ENCODE assay signal across 24 cellular contexts in genomic region chr2:189287363-189287762, GRCh38.
DNase-seq lines count a peak whose midpoint lies in the region; ATAC-seq, FAIRE-seq and TF ChIP-seq lines count a peak whose summit lies in the region.
"Had no signal": no experiment of that assay in that cellular context is flagged by ENCODE, and none has a peak within 500 bp of the region (broad histone marks: within the 10 kb centered on the region; RNA-seq: fewer than 3 reads in every experiment).

No MANE protein-coding gene starts in this region.

- H3K27me3 ChIP-seq in mesendoderm (ENCODE audit: insufficient read depth, low read length, poor library complexity) (no peaks in the 10 kb centered on the region), lower lobe of right lung (ENCODE audit: low read depth) (no peaks in the 10 kb centered on the region)
- H3K27me3 ChIP-seq: Peyer's patch, right lobe of liver, transverse colon had no signal

- TF ChIP-seq RAD21 in A549 (conservative IDR thresholded peaks at IDR 0.05 in 1 of 2, IDR thresholded peaks at IDR 0.05 in 1 of 2): no peak

- TF ChIP-seq EP300 in A549 (IDR thresholded peaks at IDR 0.05): no peak

- H3K4me1 Mint-ChIP-seq in activated naive CD8-positive, alpha-beta T cell treated with anti-CD3 and anti-CD28 coated beads, Interleukin-2, amount 50 U/mL, for 24 hours: peaks cover 82% of the 10 kb centered on the region

- H3K27ac Mint-ChIP-seq in activated naive CD8-positive, alpha-beta T cell treated with anti-CD3 and anti-CD28 coated beads, Interleukin-2, amount 50 U/mL, for 24 hours: peak overlapping the region; percentile 98
- H3K27ac Mint-ChIP-seq: activated CD4-positive, alpha-beta T cell treated with anti-CD3 and anti-CD28 coated beads, Interleukin-2, amount 10 ng/mL, durations not matched to agents 7 days and 5 days; CD8-positive, alpha-beta T cell; natural killer cell treated with Interleukin-12 subunit alpha and Interleukin-12 subunit beta and Interleukin-15 and Interleukin-18, amount 100 ng/mL, for 72 hours had no signal

- peak overlapping the region; percentile 61 for H3K18ac ChIP-seq in mesendoderm (ENCODE audit: low read length)

- DNase-seq in A549 (ENCODE audit: low read depth in 1 of 2, low spot score in 1 of 2) (peak in 1 of 2 experiments; percentile 41), H54 (ENCODE audit: insufficient read length, low spot score) (no peak), mesendoderm (no peak), GM19240 (ENCODE audit: insufficient read length, low spot score) (no peak), AG20443 (ENCODE audit: low spot score) (no peak), lower lobe of right lung (no peak), mucosa of gallbladder (ENCODE audit: low spot score) (no peak)
- DNase-seq in activated naive CD8-positive, alpha-beta T cell treated with anti-CD3 and anti-CD28 coated beads, Interleukin-2, amount 50 U/mL, for 24 hours: no peak
- DNase-seq: activated CD4-positive, alpha-beta T cell treated with anti-CD3 and anti-CD28 coated beads, Interleukin-2, amount 10 ng/mL, durations not matched to agents 7 days and 5 days; CD8-positive, alpha-beta T cell; DMS153; effector memory CD4-positive, alpha-beta T cell; KG1; left colon; NCI-H1436; NK-92 treated with Interleukin-12 subunit alpha and Interleukin-12 subunit beta, amount 100 ng/mL, for 24 hours; Peyer's patch; right lobe of liver; stimulated activated CD4-positive, alpha-beta T cell treated with anti-CD3 and anti-CD28 coated beads, Interleukin-15, amount 100 ng/mL, for 24 hours; transverse colon had no signal

- no peaks in the 10 kb centered on the region for H3K79me1 ChIP-seq in mesendoderm (ENCODE audit: low read length)

- H3K4me3 ChIP-seq in A549: no peak overlapping the region
- H3K4me3 ChIP-seq in mesendoderm (ENCODE audit: low read length): no peak overlapping the region
- no peak overlapping the region for H3K4me3 ChIP-seq in lower lobe of right lung
- H3K4me3 ChIP-seq: Peyer's patch, right lobe of liver, transverse colon had no signal

- H3K4me3 Mint-ChIP-seq in activated naive CD8-positive, alpha-beta T cell treated with anti-CD3 and anti-CD28 coated beads, Interleukin-2, amount 50 U/mL, for 24 hours: no peak overlapping the region
- H3K4me3 Mint-ChIP-seq: activated CD4-positive, alpha-beta T cell treated with anti-CD3 and anti-CD28 coated beads, Interleukin-2, amount 10 ng/mL, durations not matched to agents 7 days and 5 days; activated T-helper 17 cell treated with anti-CD3 and anti-CD28 coated beads, Interleukin-2, amount 50 U/mL, for 72 hours; brain; CD8-positive, alpha-beta T cell; natural killer cell treated with Interleukin-12 subunit alpha and Interleukin-12 subunit beta and Interleukin-15 and Interleukin-18, amount 100 ng/mL, for 72 hours had no signal

- H3K36me3 Mint-ChIP-seq in activated naive CD8-positive, alpha-beta T cell treated with anti-CD3 and anti-CD28 coated beads, Interleukin-2, amount 50 U/mL, for 24 hours (ENCODE audit: low read depth): peaks cover 18% of the 10 kb centered on the region
- H3K36me3 Mint-ChIP-seq: brain; CD8-positive, alpha-beta T cell had no signal

- H3K4me1 ChIP-seq in A549 (peaks cover 45% of the 10 kb centered on the region), mesendoderm (ENCODE audit: control insufficient read depth, low read depth, low read length) (no peaks in the 10 kb centered on the region), lower lobe of right lung (peaks cover 4% of the 10 kb centered on the region)
- H3K4me1 ChIP-seq: Peyer's patch, right lobe of liver had no signal

- TF ChIP-seq POLR2A in A549 (IDR thresholded peaks at IDR 0.05; ENCODE audit: low read length) (no peak), H54 (IDR thresholded peaks at IDR 0.05; ENCODE audit: low read depth, low read length) (no peak)

- 20% methylated on average over 1 of the region's 1 CpG for WGBS in A549 (ENCODE audit: missing lambda C conversion rate)
- WGBS in mesendoderm (ENCODE audit: extremely low coverage, insufficient coverage, low lambda C conversion rate): no CpG with 5 or more reads among the region's 1 CpG

- H2AK5ac ChIP-seq in mesendoderm (ENCODE audit: low read length): no peak overlapping the region

- CTCF ChIA-PET in A549 (lab: Yijun Ruan, JAX): interaction anchor here (0.6 to 3.6 kb wide), 23 partner anchors 15 to 193 kb away, joined by 3 to 25 read pairs (median 4); partner anchors contain the start of gene COL5A2

- peak overlapping the region; percentile 65 for H3K4me2 ChIP-seq in A549
- H3K4me2 ChIP-seq in mesendoderm (ENCODE audit: low read length): no peak overlapping the region

- peaks cover 8% of the 10 kb centered on the region; the same call in 1 of the 3 replicates for H3K9me3 ChIP-seq in A549
- no peaks in the 10 kb centered on the region for H3K9me3 ChIP-seq in lower lobe of right lung
- H3K9me3 ChIP-seq: Peyer's patch, right lobe of liver, transverse colon had no signal

- no peak overlapping the region for H3K4ac ChIP-seq in mesendoderm (ENCODE audit: low read depth, low read length)

- H2BK15ac ChIP-seq in mesendoderm (replicated peaks; ENCODE audit: low read depth): no peak overlapping the region

- POLR2A ChIA-PET in A549 (lab: Yijun Ruan, JAX): interaction anchor here (1.0 to 1.9 kb wide), 4 partner anchors 77 to 170 kb away, joined by 3 to 15 read pairs (median 4); partner anchors contain the start of genes COL5A2 and WDR75

- peak overlapping the region; percentile 61 for H2BK120ac ChIP-seq in mesendoderm (ENCODE audit: low read depth, low read length)

- ATAC-seq in A549 (peak in 1 of 2 experiments; percentile 52; a peak in 3 of 6 replicates), lower lobe of right lung (no peak)
- ATAC-seq in activated naive CD8-positive, alpha-beta T cell treated with anti-CD3 and anti-CD28 coated beads, Interleukin-2, amount 50 U/mL, for 24 hours: no peak
- ATAC-seq: CD8-positive, alpha-beta T cell; natural killer cell treated with Interleukin-12 subunit alpha and Interleukin-12 subunit beta and Interleukin-15 and Interleukin-18, amount 100 ng/mL, for 72 hours had no signal

- no peak overlapping the region for H3K9ac ChIP-seq in mesendoderm (ENCODE audit: low read length)

- H4K8ac ChIP-seq in mesendoderm (ENCODE audit: low read depth, low read length): no peak overlapping the region

- H3K9me3 Mint-ChIP-seq in activated naive CD8-positive, alpha-beta T cell treated with anti-CD3 and anti-CD28 coated beads, Interleukin-2, amount 50 U/mL, for 24 hours: peaks cover 12% of the 10 kb centered on the region
- H3K9me3 Mint-ChIP-seq: CD8-positive, alpha-beta T cell had no signal

- intact Hi-C loops in lower lobe of right lung (cut with DNase I): no loop called here

- FAIRE-seq in A549 (lab: Jason Lieb, UNC): no peak
- peak; percentile 74 for FAIRE-seq in H54 (lab: Jason Lieb, UNC)

- H3K27me3 Mint-ChIP-seq in activated naive CD8-positive, alpha-beta T cell treated with anti-CD3 and anti-CD28 coated beads, Interleukin-2, amount 50 U/mL, for 24 hours: no peaks in the 10 kb centered on the region
- H3K27me3 Mint-ChIP-seq: activated CD4-positive, alpha-beta T cell treated with anti-CD3 and anti-CD28 coated beads, Interleukin-2, amount 10 ng/mL, durations not matched to agents 7 days and 5 days; activated T-helper 17 cell treated with anti-CD3 and anti-CD28 coated beads, Interleukin-2, amount 50 U/mL, for 72 hours; natural killer cell treated with Interleukin-12 subunit alpha and Interleukin-12 subunit beta and Interleukin-15 and Interleukin-18, amount 100 ng/mL, for 72 hours had no signal

- peak overlapping the region; percentile 80 to 92 for H3K27ac ChIP-seq in A549
- no peak overlapping the region for H3K27ac ChIP-seq in mesendoderm (ENCODE audit: low read depth, low read length)
- no peak overlapping the region for H3K27ac ChIP-seq in lower lobe of right lung
- H3K27ac ChIP-seq: Peyer's patch, right lobe of liver, VCaP had no signal

- no peak overlapping the region for H3K23ac ChIP-seq in mesendoderm (ENCODE audit: low read length)

- H2BK5ac ChIP-seq in mesendoderm (ENCODE audit: low read length): peak overlapping the region; percentile 82

- H4K5ac ChIP-seq in mesendoderm (ENCODE audit: low read length): no peak overlapping the region

- no peaks in the 10 kb centered on the region for H3K79me2 ChIP-seq in mesendoderm (ENCODE audit: control insufficient read depth, insufficient read depth, low read length)

- no peak for TF ChIP-seq CTCF in A549 (IDR thresholded peaks at IDR 0.05)
- no peak for TF ChIP-seq CTCF in lower lobe of right lung (IDR thresholded peaks at IDR 0.05)

- H3K36me3 ChIP-seq in mesendoderm (ENCODE audit: control insufficient read depth, insufficient read depth, low read length): no peaks in the 10 kb centered on the region
- H3K36me3 ChIP-seq in lower lobe of right lung: no peaks in the 10 kb centered on the region
- H3K36me3 ChIP-seq: Peyer's patch, right lobe of liver, transverse colon had no signal

- H3K56ac ChIP-seq in mesendoderm (ENCODE audit: low read length): peak overlapping the region; percentile 18

TF ChIP-seq in A549, 52 proteins besides CTCF, POLR2A, EP300 and RAD21:
- TF ChIP-seq GATA3 (IDR thresholded peaks at IDR 0.05; ENCODE audit: borderline replicate concordance) (peak; percentile 78; the same call in 1 of the 2 replicates), ESRRA (IDR thresholded peaks at IDR 0.05; ENCODE audit: borderline replicate concordance, low read length) (no peak)

Comparison
In these comparisons a context has a peak if more than half of its experiments do, and no peak if none do; other contexts are left out.
1. H3K27ac ChIP-seq: peak in A549 (2 of 2); none in mesendoderm (single experiment) and lower lobe of right lung (single experiment).